Comparison of ENCODE assay signal across 1 cellular context in the genomic region with DNA sequence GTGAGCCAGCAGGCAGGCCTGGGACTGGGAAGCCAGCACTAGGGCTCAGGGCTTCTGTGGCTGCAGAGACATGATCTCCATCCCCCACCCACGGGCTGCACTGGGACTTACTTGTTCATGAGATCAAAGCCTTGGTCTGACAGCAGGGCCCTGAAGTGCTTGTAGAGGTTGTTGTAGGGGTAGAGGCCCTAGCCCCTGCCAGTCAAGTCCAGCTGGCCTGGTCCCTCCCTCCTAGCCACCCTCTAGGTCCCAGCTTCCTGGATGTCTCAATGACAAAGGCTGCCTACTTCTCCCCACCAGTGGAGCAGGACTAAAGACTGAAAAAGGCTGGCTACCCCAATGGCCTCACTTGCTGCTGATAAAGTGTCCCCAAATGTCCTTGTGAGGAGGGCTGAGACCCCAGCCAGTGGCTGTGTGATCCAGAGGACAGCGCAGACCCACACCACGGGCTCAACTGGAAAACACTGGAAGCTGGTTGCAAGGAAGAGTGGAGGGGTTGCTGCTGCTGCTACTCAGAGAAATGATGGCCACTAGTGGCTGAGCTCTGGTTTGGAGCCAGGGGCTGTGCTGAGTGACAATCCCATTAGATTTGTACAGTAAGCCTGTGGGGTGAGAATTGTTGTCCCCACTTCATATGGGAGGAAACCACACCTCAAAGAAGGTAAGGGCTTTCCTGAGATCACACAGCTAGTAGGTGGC.
TF ChIP-seq lines count a peak whose summit lies in the region.

No MANE protein-coding gene starts in this region.

TF ChIP-seq in IMR-90, 13 proteins besides CTCF, POLR2A, EP300 and RAD21:
- TF ChIP-seq MAFK (IDR thresholded peaks at IDR 0.05; ENCODE audit: low read depth, low read length), result no peak
- TF ChIP-seq FOS (IDR thresholded peaks at IDR 0.05; ENCODE audit: low read depth, low read length), result no peak
- TF ChIP-seq BHLHE40 (IDR thresholded peaks at IDR 0.05; ENCODE audit: low read depth, low read length), result no peak
